Comparison of ENCODE assay signal across 27 cellular contexts in the genomic region with DNA sequence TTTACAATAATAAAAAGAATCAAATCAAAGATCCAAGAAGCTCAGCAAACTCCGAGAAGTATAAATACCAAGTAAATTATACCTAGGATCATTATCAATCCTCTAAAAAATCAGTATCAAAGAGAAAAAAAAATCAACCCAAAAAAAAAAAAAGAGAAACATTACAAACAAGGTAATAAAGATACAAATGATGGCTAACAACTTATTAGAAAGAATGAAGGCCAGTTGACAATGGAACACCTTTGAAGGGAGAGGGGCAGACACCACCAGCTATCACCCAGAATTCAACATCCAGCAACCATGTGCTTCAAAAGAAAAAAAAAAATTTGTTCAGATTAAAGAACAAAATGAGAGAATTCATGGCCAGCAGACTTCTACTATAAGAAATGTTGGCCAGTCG.
"Had no signal": no experiment of that assay in that cellular context is flagged by ENCODE, and none has a peak within 500 bp of the region (broad histone marks: within the 10 kb centered on the region; RNA-seq: fewer than 3 reads in every experiment).

No MANE protein-coding gene starts in this region.

- H3K27ac ChIP-seq: ascending aorta, breast epithelium, cardiac muscle cell, colonic mucosa, esophagus muscularis mucosa, foreskin keratinocyte, gastrocnemius medialis, heart right ventricle had no signal

- DNase-seq: activated CD4-positive, alpha-beta memory T cell treated with anti-CD3 and anti-CD28 coated beads, Interleukin-2, amount 10 ng/mL, durations not matched to agents 7 days and 5 days; activated CD4-positive, alpha-beta T cell treated with anti-CD3 and anti-CD28 coated beads for 1 hour; activated CD4-positive, alpha-beta T cell treated with anti-CD3 and anti-CD28 coated beads for 4 hours; activated CD4-positive, alpha-beta T cell treated with anti-CD3 and anti-CD28 coated beads, Interleukin-2, amount 10 ng/mL, durations not matched to agents 7 days and 5 days; activated CD4-positive, alpha-beta T cell treated with anti-CD3 and anti-CD28 coated beads, Interleukin-2, amount 50 U/mL, for 4 hours; activated CD8-positive, alpha-beta memory T cell treated with anti-CD3 and anti-CD28 coated beads, Interleukin-2, amount 50 U/mL, for 48 hours; activated gamma-delta T cell; activated naive CD4-positive, alpha-beta T cell; activated naive CD4-positive, alpha-beta T cell treated with anti-CD3 and anti-CD28 coated beads, Interleukin-2, amount 10 ng/mL, durations not matched to agents 7 days and 5 days; activated naive CD8-positive, alpha-beta T cell treated with anti-CD3 and anti-CD28 coated beads, Interleukin-2, amount 10 ng/mL, durations not matched to agents 7 days and 5 days; activated T-cell treated with anti-CD3 and anti-CD28 coated beads for 4 hours; activated T-cell treated with anti-CD3 and anti-CD28 coated beads, Interleukin-2, amount 50 U/mL, for 24 hours; activated T-cell treated with anti-CD3 and anti-CD28 coated beads, Interleukin-2, amount 50 U/mL, for 72 hours; central memory CD4-positive, alpha-beta T cell; cerebellar nuclear complex; colonic mucosa; effector CD8-positive, alpha-beta T cell; foreskin keratinocyte; gastrocnemius medialis; heart right ventricle; T-helper 1 cell; T-helper 17 cell; T1000 had no signal
